ENCODE assay signal across 8 cellular contexts in the genomic region with DNA sequence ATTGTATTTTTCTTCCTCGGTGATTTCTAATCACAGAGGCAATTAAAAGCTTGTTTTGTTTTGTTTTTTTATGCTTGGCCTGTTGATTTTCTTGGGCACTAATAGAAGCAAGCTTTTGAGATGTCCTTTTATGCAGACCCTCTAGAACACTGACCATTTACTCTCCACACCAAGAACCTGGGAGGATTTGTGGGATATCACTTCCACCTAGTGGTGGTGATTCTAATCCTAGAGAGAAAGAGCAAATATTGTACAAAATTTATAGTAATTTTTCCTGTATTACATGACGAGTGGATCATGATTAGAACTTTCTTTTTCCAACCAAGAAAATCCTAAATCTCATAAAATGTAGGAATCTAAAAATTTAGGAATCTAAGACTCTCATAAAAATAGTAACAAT. TPM values are rescaled to one million over a fixed set of nuclear protein-coding genes. Genes with fewer than 3 reads are reported as not detected.
A peak's percentile ranks its signal among the peaks of the same experiment; 100 is the strongest.
DNase-seq lines count a peak whose midpoint lies in the region; ATAC-seq, FAIRE-seq and TF ChIP-seq lines count a peak whose summit lies in the region.

No MANE protein-coding gene starts in this region.

- H3K36me3 ChIP-seq in kidney epithelial cell (ENCODE audit: control insufficient read depth, insufficient read depth, low read length): no peaks in the 10 kb centered on the region
- H3K36me3 ChIP-seq in suprapubic skin: peaks cover 11% of the 10 kb centered on the region

- peaks cover 9% of the 10 kb centered on the region for H3K4me1 ChIP-seq in suprapubic skin

- no peak for TF ChIP-seq POLR2A in H54 (IDR thresholded peaks at IDR 0.05; ENCODE audit: low read depth, low read length)
- no peak for TF ChIP-seq POLR2A in suprapubic skin (IDR thresholded peaks at IDR 0.05)

- H3K27ac Mint-ChIP-seq in WTC11: no peak overlapping the region

- FAIRE-seq in H54 (lab: Jason Lieb, UNC): no peak

- H3K27me3 ChIP-seq in kidney epithelial cell (ENCODE audit: control insufficient read depth, insufficient read depth, low read length) (no peaks in the 10 kb centered on the region), suprapubic skin (no peaks in the 10 kb centered on the region)

- H3K27me3 Mint-ChIP-seq in WTC11 (ENCODE audit: low read depth): no peaks in the 10 kb centered on the region

- 66% methylated on average over 2 of the region's 2 CpGs for WGBS in suprapubic skin

- H3K27ac ChIP-seq in suprapubic skin: no peak overlapping the region

- no peak overlapping the region for H3K4me3 ChIP-seq in kidney epithelial cell (ENCODE audit: low read depth, low read length)
- H3K4me3 ChIP-seq in suprapubic skin: no peak overlapping the region

- POLR2A ChIA-PET in WTC11 (lab: Charles Lee): no interaction called here

- H3K4me3 Mint-ChIP-seq in WTC11: no peak overlapping the region

- no peaks in the 10 kb centered on the region for H3K9me3 ChIP-seq in suprapubic skin

- TF ChIP-seq CTCF in WTC11 (IDR thresholded peaks at IDR 0.05): no peak
- TF ChIP-seq CTCF in kidney epithelial cell (IDR thresholded peaks at IDR 0.05; ENCODE audit: insufficient read depth, low read length, poor library complexity, severe bottlenecking): peak; percentile 42
- TF ChIP-seq CTCF in suprapubic skin (IDR thresholded peaks at IDR 0.05): no peak

- no peaks in the 10 kb centered on the region for H3K9me3 Mint-ChIP-seq in WTC11

- no peak for ATAC-seq in WTC11

- DNase-seq in AG20443 (ENCODE audit: low spot score) (peak; percentile 57), HT1080 (ENCODE audit: low read depth) (peak; percentile 24), WTC11 (ENCODE audit: low spot score) (no peak), kidney epithelial cell (ENCODE audit: low read depth) (no peak), NCI-H1048 (lab: John Stamatoyannopoulos, UW) (no peak), H54 (ENCODE audit: insufficient read length, low spot score) (no peak), suprapubic skin (ENCODE audit: low spot score in 2 of 2) (no peak), hepatic stellate cell (ENCODE audit: low spot score) (no peak)

- no peaks in the 10 kb centered on the region for H3K4me1 Mint-ChIP-seq in WTC11

- no peaks in the 10 kb centered on the region for H3K36me3 Mint-ChIP-seq in WTC11

- CTCF ChIA-PET in WTC11 (lab: Charles Lee): interaction anchor here (0.6 to 2.4 kb wide), 5 partner anchors 29 to 175 kb away, joined by 3 to 9 read pairs (median 3); no protein-coding TSS in a partner anchor

- TF ChIP-seq EP300 in suprapubic skin (IDR thresholded peaks at IDR 0.05): no peak

TF ChIP-seq in WTC11, 78 proteins besides CTCF, POLR2A, EP300 and RAD21:
- peak; percentile 70; the same call in 1 of the 2 replicates for TF ChIP-seq HMGA2 (CRISPR knock-in tag; IDR thresholded peaks at IDR 0.05)
- TF ChIP-seq, protein P1, sequence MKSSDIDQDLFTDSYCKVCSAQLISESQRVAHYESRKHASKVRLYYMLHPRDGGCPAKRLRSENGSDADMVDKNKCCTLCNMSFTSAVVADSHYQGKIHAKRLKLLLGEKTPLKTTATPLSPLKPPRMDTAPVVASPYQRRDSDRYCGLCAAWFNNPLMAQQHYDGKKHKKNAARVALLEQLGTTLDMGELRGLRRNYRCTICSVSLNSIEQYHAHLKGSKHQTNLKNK (CRISPR knock-in tag; IDR thresholded peaks at IDR 0.05): no peak
- no peak for TF ChIP-seq FOXP4 (CRISPR knock-in tag; IDR thresholded peaks at IDR 0.05)
- TF ChIP-seq, protein P2, sequence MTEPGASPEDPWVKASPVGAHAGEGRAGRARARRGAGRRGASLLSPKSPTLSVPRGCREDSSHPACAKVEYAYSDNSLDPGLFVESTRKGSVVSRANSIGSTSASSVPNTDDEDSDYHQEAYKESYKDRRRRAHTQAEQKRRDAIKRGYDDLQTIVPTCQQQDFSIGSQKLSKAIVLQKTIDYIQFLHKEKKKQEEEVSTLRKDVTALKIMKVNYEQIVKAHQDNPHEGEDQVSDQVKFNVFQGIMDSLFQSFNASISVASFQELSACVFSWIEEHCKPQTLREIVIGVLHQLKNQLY (CRISPR knock-in tag; IDR thresholded peaks at IDR 0.05): no peak

RNA-seq across cellular contexts. Expression of gene NEMP2, which starts 23.4 kb away (rescaled TPM):
- 7.6 and 16.5 TPM in 2 replicates for total RNA-seq in HT1080 (2014; rRNA removed; shearing (Covaris generic))
- 9.6 and 12.8 TPM in 2 replicates for polyA plus RNA-seq in HT1080 (2015; cell fraction: cytosol; rRNA removed)
- polyA plus RNA-seq in HT1080 (2015; cell fraction: nucleus; rRNA removed): 10.9 and 18.4 TPM in 2 replicates
- total RNA-seq in WTC11 (2021) (6.0 to 7.3 TPM (median 7.2 TPM) in 3 replicates), kidney epithelial cell (3.8 and 6.8 TPM in 2 replicates), suprapubic skin (1 to 10 TPM; 1.6 to 3.4 (median 2.9) TPM)

Comparison
In these comparisons a context has a peak if more than half of its experiments do, and no peak if none do; other contexts are left out.
1. DNase-seq: peak in AG20443 (single experiment) and HT1080 (single experiment); none in WTC11 (single experiment), kidney epithelial cell (single experiment), NCI-H1048 (single experiment), H54 (single experiment), suprapubic skin (0 of 2) and hepatic stellate cell (single experiment).